16 cellular contexts compared by ENCODE assay signal in the genomic region with DNA sequence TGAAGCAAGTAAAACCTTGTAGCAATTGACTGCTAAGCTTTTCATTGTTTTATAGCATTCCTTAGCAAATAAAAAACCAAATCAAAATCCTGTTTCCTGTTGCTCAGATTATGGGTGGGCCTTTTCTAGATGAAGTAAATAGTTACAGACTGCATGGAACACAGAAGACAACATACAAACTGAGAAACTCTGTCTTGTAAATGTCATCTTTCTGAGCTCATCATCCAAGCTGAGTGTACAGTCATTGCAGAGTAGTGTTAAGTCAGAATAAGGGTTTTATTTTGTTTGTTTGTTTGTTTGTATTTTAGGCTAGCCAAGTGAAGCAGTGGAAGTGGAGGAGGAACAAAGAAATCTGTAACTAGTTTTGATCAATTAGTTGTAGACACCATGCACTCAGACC.
"Had no signal": no experiment of that assay in that cellular context is flagged by ENCODE, and none has a peak within 500 bp of the region (broad histone marks: within the 10 kb centered on the region; RNA-seq: fewer than 3 reads in every experiment).

No MANE protein-coding gene starts in this region.

- H3K36me3 Mint-ChIP-seq: activated CD8-positive, alpha-beta memory T cell treated with anti-CD3 and anti-CD28 coated beads, Interleukin-2, amount 10 ng/mL, durations not matched to agents 7 days and 5 days had no signal

- H3K4me3 Mint-ChIP-seq: activated CD8-positive, alpha-beta memory T cell treated with anti-CD3 and anti-CD28 coated beads, Interleukin-2, amount 10 ng/mL, durations not matched to agents 7 days and 5 days; activated naive CD8-positive, alpha-beta T cell; effector memory CD8-positive, alpha-beta T cell had no signal

- ATAC-seq: activated CD8-positive, alpha-beta memory T cell treated with anti-CD3 and anti-CD28 coated beads, Interleukin-2, amount 10 ng/mL, durations not matched to agents 7 days and 5 days; effector memory CD8-positive, alpha-beta T cell; gastroesophageal sphincter; heart right ventricle; naive thymus-derived CD4-positive, alpha-beta T cell; sciatic nerve had no signal

- H3K9me3 Mint-ChIP-seq: effector memory CD8-positive, alpha-beta T cell had no signal

- H3K4me3 ChIP-seq: gastroesophageal sphincter, heart right ventricle, ovary, spleen had no signal

- DNase-seq: activated CD4-positive, alpha-beta T cell treated with anti-CD3 and anti-CD28 coated beads, Interleukin-2, amount 50 U/mL, for 4 hours; activated CD8-positive, alpha-beta memory T cell treated with anti-CD3 and anti-CD28 coated beads, Interleukin-2, amount 10 ng/mL, durations not matched to agents 7 days and 5 days; activated gamma-delta T cell; activated T-cell treated with anti-CD3 and anti-CD28 coated beads, Interleukin-2, amount 50 U/mL, for 1 hour; anterior cingulate cortex; brain microvascular endothelial cell; cerebellar nuclear complex; dermis blood vessel endothelial cell; effector memory CD8-positive, alpha-beta T cell; heart right ventricle; naive thymus-derived CD4-positive, alpha-beta T cell; ovary; spleen had no signal

- H3K27ac Mint-ChIP-seq: activated CD8-positive, alpha-beta memory T cell treated with anti-CD3 and anti-CD28 coated beads, Interleukin-2, amount 10 ng/mL, durations not matched to agents 7 days and 5 days; activated naive CD8-positive, alpha-beta T cell had no signal

- H3K27me3 Mint-ChIP-seq: activated CD8-positive, alpha-beta memory T cell treated with anti-CD3 and anti-CD28 coated beads, Interleukin-2, amount 10 ng/mL, durations not matched to agents 7 days and 5 days; activated naive CD8-positive, alpha-beta T cell; effector memory CD8-positive, alpha-beta T cell; naive thymus-derived CD4-positive, alpha-beta T cell had no signal

- H3K36me3 ChIP-seq: brain microvascular endothelial cell, gastroesophageal sphincter, heart right ventricle, ovary, spleen had no signal

- H3K4me1 ChIP-seq: gastroesophageal sphincter had no signal

- H3K27me3 ChIP-seq: brain microvascular endothelial cell, gastroesophageal sphincter, heart right ventricle, ovary, spleen had no signal

- H3K9me3 ChIP-seq: gastroesophageal sphincter, heart right ventricle, ovary, spleen had no signal

- H3K4me1 Mint-ChIP-seq: activated CD8-positive, alpha-beta memory T cell treated with anti-CD3 and anti-CD28 coated beads, Interleukin-2, amount 10 ng/mL, durations not matched to agents 7 days and 5 days had no signal

- H3K27ac ChIP-seq: brain microvascular endothelial cell, gastroesophageal sphincter, ovary had no signal
